ENCODE assay signal across 9 cellular contexts in the genomic region with DNA sequence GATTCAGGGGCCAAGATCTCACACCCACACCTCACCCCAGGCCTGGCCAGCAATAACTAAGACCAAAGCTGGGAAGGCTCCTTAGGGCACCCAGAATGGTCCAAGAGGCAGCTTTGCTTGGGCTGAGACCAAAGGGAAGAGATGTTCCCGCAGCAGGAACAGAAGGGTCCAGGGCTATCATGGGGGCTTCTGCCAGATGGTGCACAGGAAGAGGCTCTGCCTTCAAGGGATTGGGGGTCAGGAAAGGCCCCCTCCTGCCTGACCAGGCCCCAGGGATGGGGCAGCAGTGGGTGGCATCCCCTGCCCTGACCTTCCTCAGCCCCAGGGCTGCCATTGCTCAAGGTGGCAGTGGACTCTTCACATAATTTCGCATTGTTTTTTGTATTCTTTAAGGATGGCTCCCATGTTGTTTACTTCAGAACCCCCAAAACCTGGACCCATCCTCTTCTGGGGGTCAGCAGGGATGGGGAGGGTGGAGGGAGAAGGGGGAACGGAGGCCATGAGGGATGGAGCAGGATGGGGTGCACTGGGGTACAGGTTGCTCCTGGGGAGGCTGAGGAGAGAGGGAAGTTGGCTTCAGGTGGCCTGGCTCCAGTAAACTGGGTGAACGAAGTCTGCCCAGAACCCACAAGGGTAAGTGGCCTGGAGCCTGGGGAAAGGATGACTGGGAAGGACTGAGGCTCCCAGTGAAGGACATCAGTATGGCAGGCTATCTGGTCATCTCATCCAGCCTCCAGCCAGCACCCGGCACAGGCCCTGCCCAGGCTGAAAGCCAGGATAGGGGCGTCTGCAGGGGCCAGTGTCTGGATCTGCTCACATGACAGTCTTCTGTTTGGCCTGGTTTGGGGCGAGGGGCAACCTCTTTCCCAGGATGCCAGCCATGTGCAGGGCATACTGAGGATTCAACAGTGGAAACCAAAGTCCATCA. TPM values are rescaled to one million over a fixed set of nuclear protein-coding genes. Genes with fewer than 3 reads are reported as not detected.
DNase-seq lines count a peak whose midpoint lies in the region; ATAC-seq and TF ChIP-seq lines count a peak whose summit lies in the region.
"Had no signal": no experiment of that assay in that cellular context is flagged by ENCODE, and none has a peak within 500 bp of the region (broad histone marks: within the 10 kb centered on the region; RNA-seq: fewer than 3 reads in every experiment).

No MANE protein-coding gene starts in this region.

- DNase-seq in stimulated activated naive CD8-positive, alpha-beta T cell treated with anti-CD3 and anti-CD28 coated beads, Interleukin-15, Interleukin-2, amounts not matched to agents 100 U/mL and 50 U/mL, for 24 hours, result no peak
- no peak for DNase-seq in activated naive CD8-positive, alpha-beta T cell treated with anti-CD3 and anti-CD28 coated beads for 36 hours
- DNase-seq in mucosa of descending colon (peak; percentile 24 to 59 (median 52)), epidermal melanocyte (ENCODE audit: insufficient read length, low spot score) (no peak)

- ATAC-seq in stimulated activated naive CD8-positive, alpha-beta T cell treated with anti-CD3 and anti-CD28 coated beads, Interleukin-15, Interleukin-2, amounts not matched to agents 100 U/mL and 50 U/mL, for 24 hours, result no peak
- no peak for ATAC-seq in mucosa of descending colon
- ATAC-seq in GM21825 (IDR thresholded peaks at IDR 0.05; ENCODE audit: unreplicated experiment), result no peak
- ATAC-seq in HG02885 (IDR thresholded peaks at IDR 0.05; ENCODE audit: poor library complexity, unreplicated experiment), result no peak
- ATAC-seq in HG02759 (IDR thresholded peaks at IDR 0.05; ENCODE audit: unreplicated experiment), result no peak

- H3K27ac Mint-ChIP-seq in stimulated activated naive CD8-positive, alpha-beta T cell treated with anti-CD3 and anti-CD28 coated beads, Interleukin-15, Interleukin-2, amounts not matched to agents 100 ng/mL and 50 ng/mL, for 24 hours, result peak overlapping the region; percentile 83
- peak overlapping the region; percentile 86 for H3K27ac Mint-ChIP-seq in activated naive CD8-positive, alpha-beta T cell treated with anti-CD3 and anti-CD28 coated beads for 36 hours

- no peaks in the 10 kb centered on the region for H3K9me3 ChIP-seq in mucosa of descending colon

- peaks cover 15% of the 10 kb centered on the region for H3K36me3 Mint-ChIP-seq in stimulated activated naive CD8-positive, alpha-beta T cell treated with anti-CD3 and anti-CD28 coated beads, Interleukin-15, Interleukin-2, amounts not matched to agents 100 ng/mL and 50 ng/mL, for 24 hours (ENCODE audit: low read depth)
- H3K36me3 Mint-ChIP-seq in activated naive CD8-positive, alpha-beta T cell treated with anti-CD3 and anti-CD28 coated beads for 36 hours, result peaks cover 8% of the 10 kb centered on the region

- no peaks in the 10 kb centered on the region for H3K36me3 ChIP-seq in mucosa of descending colon (ENCODE audit: low read depth)

- no peak for TF ChIP-seq CTCF in mucosa of descending colon (IDR thresholded peaks at IDR 0.05)

- no peaks in the 10 kb centered on the region for H3K9me3 Mint-ChIP-seq in stimulated activated naive CD8-positive, alpha-beta T cell treated with anti-CD3 and anti-CD28 coated beads, Interleukin-15, Interleukin-2, amounts not matched to agents 100 ng/mL and 50 ng/mL, for 24 hours
- H3K9me3 Mint-ChIP-seq in activated naive CD8-positive, alpha-beta T cell treated with anti-CD3 and anti-CD28 coated beads for 36 hours, result no peaks in the 10 kb centered on the region

- H3K4me3 ChIP-seq in mucosa of descending colon, result no peak overlapping the region
- H3K4me3 ChIP-seq: lung had no signal

- no peaks in the 10 kb centered on the region for H3K27me3 Mint-ChIP-seq in stimulated activated naive CD8-positive, alpha-beta T cell treated with anti-CD3 and anti-CD28 coated beads, Interleukin-15, Interleukin-2, amounts not matched to agents 100 ng/mL and 50 ng/mL, for 24 hours
- no peaks in the 10 kb centered on the region for H3K27me3 Mint-ChIP-seq in activated naive CD8-positive, alpha-beta T cell treated with anti-CD3 and anti-CD28 coated beads for 36 hours

- H3K4me1 ChIP-seq in mucosa of descending colon (ENCODE audit: low read depth), result peaks cover 60% of the 10 kb centered on the region

- peaks cover 60% of the 10 kb centered on the region for H3K4me1 Mint-ChIP-seq in stimulated activated naive CD8-positive, alpha-beta T cell treated with anti-CD3 and anti-CD28 coated beads, Interleukin-15, Interleukin-2, amounts not matched to agents 100 ng/mL and 50 ng/mL, for 24 hours (ENCODE audit: low read depth)
- peaks cover 50% of the 10 kb centered on the region for H3K4me1 Mint-ChIP-seq in activated naive CD8-positive, alpha-beta T cell treated with anti-CD3 and anti-CD28 coated beads for 36 hours

- H3K4me3 Mint-ChIP-seq in stimulated activated naive CD8-positive, alpha-beta T cell treated with anti-CD3 and anti-CD28 coated beads, Interleukin-15, Interleukin-2, amounts not matched to agents 100 ng/mL and 50 ng/mL, for 24 hours, result peak overlapping the region; percentile 44
- no peak overlapping the region for H3K4me3 Mint-ChIP-seq in activated naive CD8-positive, alpha-beta T cell treated with anti-CD3 and anti-CD28 coated beads for 36 hours

- intact Hi-C loops in mucosa of descending colon (cut with DNase I, micrococcal nuclease), result loop anchor here in 1 of 2 donors (10.0 kb wide), 1 partner anchor 124 kb away; no protein-coding TSS in a partner anchor

RNA-seq across cellular contexts. Expression of a gene that starts 2.6 kb away (rescaled TPM):
- total RNA-seq in activated naive CD8-positive, alpha-beta T cell treated with anti-CD3 and anti-CD28 coated beads for 36 hours, result 10 to 100 TPM; 74.7 to 77.1 TPM
- total RNA-seq in mucosa of descending colon, result 100 to 1,000 TPM; 116 to 160 (median 129) TPM

RNA-seq across cellular contexts. Expression of a gene that starts 56.7 kb away (rescaled TPM):
- total RNA-seq in activated naive CD8-positive, alpha-beta T cell treated with anti-CD3 and anti-CD28 coated beads for 36 hours, result 10 to 100 TPM; 64.2 to 65.0 TPM
- 10 to 100 TPM; 67.1 to 91.0 (median 83.5) TPM for total RNA-seq in mucosa of descending colon

Comparison
In these comparisons a context has a peak if more than half of its experiments do, and no peak if none do; other contexts are left out.
1. DNase-seq: peak in mucosa of descending colon (3 of 3); none in stimulated activated naive CD8-positive, alpha-beta T cell treated with anti-CD3 and anti-CD28 coated beads, Interleukin-15, Interleukin-2, amounts not matched to agents 100 U/mL and 50 U/mL, for 24 hours (single experiment), activated naive CD8-positive, alpha-beta T cell treated with anti-CD3 and anti-CD28 coated beads for 36 hours (single experiment) and epidermal melanocyte (single experiment).